Comparison of ENCODE assay signal across 30 cellular contexts in genomic region chr5:15550502-15551115, GRCh38. TPM values are rescaled to one million over a fixed set of nuclear protein-coding genes. Genes with fewer than 3 reads are reported as not detected.
DNase-seq lines count a peak whose midpoint lies in the region; ATAC-seq and TF ChIP-seq lines count a peak whose summit lies in the region.
"Had no signal": no experiment of that assay in that cellular context is flagged by ENCODE, and none has a peak within 500 bp of the region (broad histone marks: within the 10 kb centered on the region; RNA-seq: fewer than 3 reads in every experiment).

No MANE protein-coding gene starts in this region.

- no TSS peak for BruUV-seq in mammary epithelial cell (replicated peaks; lab: Mats Ljungman, UMichigan)
- no TSS peak for BruUV-seq in MCF 10A (replicated peaks; lab: Mats Ljungman, UMichigan)

- 24% methylated on average over 4 of the region's 4 CpGs for WGBS in mammary epithelial cell (ENCODE audit: low coverage, missing lambda C conversion rate)
- WGBS in lower leg skin, 2 donors = 47 to 53% methylated on average over 4 of the region's 4 CpGs

- H3K27ac ChIP-seq in mammary epithelial cell (ENCODE audit: insufficient read depth, low read depth, low read length) = no peak overlapping the region
- H3K27ac ChIP-seq: 22Rv1, gastroesophageal sphincter, GM23248, hepatocyte, PC-9, tibial nerve, WERI-Rb-1 had no signal

- intact Hi-C loops in mammary epithelial cell (cut with micrococcal nuclease) (no loop called here), MCF 10A (cut with micrococcal nuclease) (no loop called here), left cardiac atrium (cut with DNase I) (no loop called here), lower leg skin (cut with DNase I; ENCODE audit: low total_unique reads) (no loop called here)

- peaks cover 7% of the 10 kb centered on the region for H3K9me3 ChIP-seq in mammary epithelial cell (replicated peaks; ENCODE audit: insufficient read depth, low read length)
- H3K9me3 ChIP-seq: gastroesophageal sphincter, tibial nerve had no signal

- H3K9me3 Mint-ChIP-seq in MCF 10A (ENCODE audit: unreplicated experiment) = no peaks in the 10 kb centered on the region

- H3K4me3 ChIP-seq in mammary epithelial cell (replicated peaks in 1 of 3; ENCODE audit: insufficient read depth in 1 of 3, low read depth in 2 of 3, low read length in 3 of 3) = no peak overlapping the region
- H3K4me3 ChIP-seq in epithelial cell of esophagus (ENCODE audit: low read length) = no peak overlapping the region
- H3K4me3 ChIP-seq in skeletal muscle cell (ENCODE audit: low read depth, low read length) = no peak overlapping the region
- H3K4me3 ChIP-seq in lower leg skin (ENCODE audit: low read depth, poor library complexity, severe bottlenecking) = no peak overlapping the region
- H3K4me3 ChIP-seq: gastroesophageal sphincter, GM23248, hepatocyte, PC-9, tibial nerve had no signal

- POLR2A ChIA-PET in MCF 10A (lab: Yijun Ruan, JAX) = no interaction called here

- no peaks in the 10 kb centered on the region for H3K4me1 ChIP-seq in mammary epithelial cell (ENCODE audit: insufficient read depth, low read length)

- H3K4me2 ChIP-seq in mammary epithelial cell (ENCODE audit: insufficient read depth, low read depth, low read length) = no peak overlapping the region
- H3K4me2 ChIP-seq: hepatocyte, PC-9 had no signal

- no peak for TF ChIP-seq CTCF in mammary epithelial cell (conservative IDR thresholded peaks at IDR 0.05 in 1 of 2, IDR thresholded peaks at IDR 0.05 in 1 of 2; ENCODE audit: extremely low read depth in 1 of 2, insufficient read depth in 1 of 2, low read depth in 1 of 2, low read length in 2 of 2)
- TF ChIP-seq CTCF in MCF 10A (IDR thresholded peaks at IDR 0.05; ENCODE audit: unreplicated experiment) = no peak
- no peak for TF ChIP-seq CTCF in epithelial cell of esophagus (IDR thresholded peaks at IDR 0.05; ENCODE audit: insufficient read depth, low read depth, low read length, missing control alignments)
- TF ChIP-seq CTCF in lower leg skin (IDR thresholded peaks at IDR 0.05) = no peak

- peak; percentile 55 to 66 for ATAC-seq in left cardiac atrium
- ATAC-seq: gastroesophageal sphincter; naive thymus-derived CD4-positive, alpha-beta T cell had no signal

- CTCF ChIA-PET in mammary epithelial cell (lab: Charles Lee; ENCODE audit: low non-redundant PET) (no interaction called here), MCF 10A (lab: Yijun Ruan, JAX) (no interaction called here)

- no peak overlapping the region for H2AFZ ChIP-seq in mammary epithelial cell (ENCODE audit: low read depth, low read length)
- H2AFZ ChIP-seq: GM23248, hepatocyte, PC-9 had no signal

- H3K9ac ChIP-seq in mammary epithelial cell (ENCODE audit: insufficient read depth, low read length) = no peak overlapping the region
- H3K9ac ChIP-seq: GM23248 had no signal

- in situ Hi-C loops in mammary epithelial cell (cut with MboI; ENCODE audit: low sequenced_read_pairs in 2 of 2) = no loop called here

- no peaks in the 10 kb centered on the region for H3K4me1 Mint-ChIP-seq in MCF 10A (ENCODE audit: insufficient read depth, unreplicated experiment)
- H3K4me1 Mint-ChIP-seq: activated naive CD4-positive, alpha-beta T cell treated with anti-CD3 and anti-CD28 coated beads, Interleukin-2, amount 10 ng/mL, durations not matched to agents 7 days and 5 days; immature natural killer cell; naive thymus-derived CD4-positive, alpha-beta T cell had no signal

- H3K27me3 Mint-ChIP-seq in MCF 10A (ENCODE audit: insufficient read depth, unreplicated experiment) = no peaks in the 10 kb centered on the region
- H3K27me3 Mint-ChIP-seq: activated naive CD4-positive, alpha-beta T cell treated with anti-CD3 and anti-CD28 coated beads, Interleukin-2, amount 10 ng/mL, durations not matched to agents 7 days and 5 days had no signal

- no peaks in the 10 kb centered on the region for H4K20me1 ChIP-seq in mammary epithelial cell (ENCODE audit: insufficient read depth, low read length)

- no peaks in the 10 kb centered on the region for H3K27me3 ChIP-seq in mammary epithelial cell (ENCODE audit: insufficient read depth, low read length)
- H3K27me3 ChIP-seq: gastroesophageal sphincter, hepatocyte, tibial nerve had no signal

- no peak overlapping the region for H3K27ac Mint-ChIP-seq in MCF 10A (ENCODE audit: low read depth, unreplicated experiment)
- H3K27ac Mint-ChIP-seq: activated naive CD4-positive, alpha-beta T cell treated with anti-CD3 and anti-CD28 coated beads, Interleukin-2, amount 10 ng/mL, durations not matched to agents 7 days and 5 days; immature natural killer cell; naive thymus-derived CD4-positive, alpha-beta T cell had no signal

- no peak overlapping the region for H3K4me3 Mint-ChIP-seq in MCF 10A (ENCODE audit: unreplicated experiment)
- H3K4me3 Mint-ChIP-seq: activated naive CD4-positive, alpha-beta T cell treated with anti-CD3 and anti-CD28 coated beads, Interleukin-2, amount 10 ng/mL, durations not matched to agents 7 days and 5 days; immature natural killer cell; naive thymus-derived CD4-positive, alpha-beta T cell had no signal

- TF ChIP-seq POLR2A in lower leg skin (IDR thresholded peaks at IDR 0.05) = no peak

- no peaks in the 10 kb centered on the region for H3K36me3 ChIP-seq in mammary epithelial cell (ENCODE audit: insufficient read depth, low read length)
- H3K36me3 ChIP-seq: gastroesophageal sphincter, WERI-Rb-1 had no signal

- no peaks in the 10 kb centered on the region for H3K79me2 ChIP-seq in mammary epithelial cell (ENCODE audit: insufficient read depth, low read length)

- peak; percentile 15 for DNase-seq in mammary epithelial cell
- no peak for DNase-seq in MCF 10A (ENCODE audit: unreplicated experiment)
- DNase-seq in epithelial cell of esophagus (ENCODE audit: low read depth) = peak; percentile 53
- no peak for DNase-seq in left cardiac atrium
- DNase-seq in skeletal muscle cell (ENCODE audit: low read depth) = peak; percentile 38
- DNase-seq in activated CD4-positive, alpha-beta T cell treated with anti-CD3 and anti-CD28 coated beads for 4 hours = no peak
- no peak for DNase-seq in foreskin melanocyte
- DNase-seq in lower leg skin (ENCODE audit: low spot score in 2 of 2) = no peak
- DNase-seq: activated naive CD4-positive, alpha-beta T cell treated with anti-CD3 and anti-CD28 coated beads, Interleukin-2, amount 10 ng/mL, durations not matched to agents 7 days and 5 days; amniotic stem cell; central memory CD4-positive, alpha-beta T cell; dermis blood vessel endothelial cell; GM23248; immature natural killer cell; midbrain; naive thymus-derived CD4-positive, alpha-beta T cell; NCI-H1092 treated with DMSO at 0.1 percent for 48 hours; NCI-H187 treated with DMSO at 0.1 percent for 48 hours; NCI-H2171 treated with DMSO at 0.1 percent for 48 hours; NCI-H524 treated with DMSO at 0.1 percent for 48 hours; occipital lobe; PC-9; SHP77 treated with DMSO at 0.1 percent for 48 hours; stimulated activated CD4-positive, alpha-beta T cell treated with anti-CD3 and anti-CD28 coated beads, Interleukin-2, amount 100 ng/mL, for 24 hours; T1000; WERI-Rb-1 had no signal

- no peaks in the 10 kb centered on the region for H3K36me3 Mint-ChIP-seq in MCF 10A (ENCODE audit: insufficient read depth, unreplicated experiment)
- H3K36me3 Mint-ChIP-seq: activated naive CD4-positive, alpha-beta T cell treated with anti-CD3 and anti-CD28 coated beads, Interleukin-2, amount 10 ng/mL, durations not matched to agents 7 days and 5 days; immature natural killer cell; naive thymus-derived CD4-positive, alpha-beta T cell had no signal

- dilution Hi-C loops in mammary epithelial cell (cut with HindIII; ENCODE audit: low sequenced_read_pairs) = no loop called here

RNA-seq across cellular contexts. Expression of gene FBXL7, which starts 50.6 kb away (rescaled TPM):
- total RNA-seq in mammary epithelial cell = 1 to 10 TPM; 1.0 to 2.4 TPM
- 0.01 TPM for polyA plus RNA-seq in mammary epithelial cell
- polyA minus RNA-seq in mammary epithelial cell = not detected
- total RNA-seq in MCF 10A (2022) = not detected in 2 replicates
- total RNA-seq in left cardiac atrium = 10 to 100 TPM; 18.1 to 19.8 TPM
- 1 to 10 TPM; 2.0 to 6.8 (median 3.9) TPM for total RNA-seq in lower leg skin
- total RNA-seq: naive thymus-derived CD4-positive, alpha-beta T cell; PC-9 had no signal
- polyA plus RNA-seq: immature natural killer cell; naive thymus-derived CD4-positive, alpha-beta T cell had no signal

Comparison
In these comparisons a context has a peak if more than half of its experiments do, and no peak if none do; other contexts are left out.
1. DNase-seq: peak in mammary epithelial cell (single experiment), epithelial cell of esophagus (single experiment) and skeletal muscle cell (single experiment); none in MCF 10A (single experiment), left cardiac atrium (single experiment), activated CD4-positive, alpha-beta T cell treated with anti-CD3 and anti-CD28 coated beads for 4 hours (0 of 2), foreskin melanocyte (single experiment) and lower leg skin (0 of 2).